ENCODE assay signal across 1 cellular context in genomic region chr16:57507414-57508083, GRCh38.
TF ChIP-seq lines count a peak whose summit lies in the region.

No MANE protein-coding gene starts in this region.

TF ChIP-seq in WTC11, 78 proteins besides CTCF, POLR2A, EP300 and RAD21 (continued from another document):
- no peak for TF ChIP-seq ZNF532 (CRISPR knock-in tag; IDR thresholded peaks at IDR 0.05; ENCODE audit: borderline replicate concordance)
